Comparison of ENCODE assay signal across 1 cellular context in the genomic region with DNA sequence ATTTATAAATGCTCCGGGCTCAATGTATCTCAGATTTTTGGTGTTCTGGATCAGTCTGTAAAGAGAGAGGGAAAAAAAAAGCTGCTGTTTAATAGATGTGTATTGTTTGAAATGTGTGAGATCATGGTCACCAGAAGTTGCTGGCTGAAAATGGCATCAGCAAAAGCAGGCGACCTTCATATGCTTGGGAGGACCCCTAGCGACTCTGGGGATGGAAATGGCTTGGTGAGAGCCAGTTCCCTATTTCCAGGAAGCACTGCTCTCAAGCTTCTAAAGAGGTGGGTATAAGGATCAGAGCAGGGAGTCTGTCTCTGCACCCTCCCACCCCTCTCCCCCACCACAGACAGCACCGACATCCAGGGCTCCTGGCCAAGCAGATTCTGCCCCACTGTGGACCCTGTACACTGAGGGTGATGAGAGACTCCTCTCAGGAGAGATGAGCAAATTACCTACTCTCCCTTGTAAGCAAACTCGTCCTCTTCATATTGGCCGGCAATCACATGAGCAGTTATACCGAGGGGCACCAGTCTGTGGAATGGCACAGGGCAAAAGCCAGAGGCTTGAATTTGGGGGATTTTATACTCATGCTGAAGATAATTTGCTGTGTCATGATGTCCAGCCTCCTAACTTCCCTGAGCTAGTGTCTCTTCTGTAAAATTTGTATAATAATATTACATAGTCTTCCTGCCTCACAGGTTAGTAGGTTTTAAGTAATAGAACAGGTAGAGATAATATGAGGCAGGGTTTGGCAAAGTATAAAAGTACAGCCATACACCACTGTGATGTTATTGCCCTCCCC.
TF ChIP-seq lines count a peak whose summit lies in the region.

No MANE protein-coding gene starts in this region.

TF ChIP-seq in GM23338, 12 proteins besides CTCF, POLR2A, EP300 and RAD21 (continued from another document):
- TF ChIP-seq REST (IDR thresholded peaks at IDR 0.05; ENCODE audit: unreplicated experiment): no peak
- TF ChIP-seq NANOG (IDR thresholded peaks at IDR 0.05; ENCODE audit: borderline replicate concordance): no peak
- TF ChIP-seq EZH2 (IDR thresholded peaks at IDR 0.05; ENCODE audit: low read depth, unreplicated experiment): no peak
- no peak for TF ChIP-seq POLR2AphosphoS5 (IDR thresholded peaks at IDR 0.05; ENCODE audit: low read depth)
- no peak for TF ChIP-seq ZNF114 (CRISPR knock-in tag; IDR thresholded peaks at IDR 0.05)
- TF ChIP-seq, protein P1, sequence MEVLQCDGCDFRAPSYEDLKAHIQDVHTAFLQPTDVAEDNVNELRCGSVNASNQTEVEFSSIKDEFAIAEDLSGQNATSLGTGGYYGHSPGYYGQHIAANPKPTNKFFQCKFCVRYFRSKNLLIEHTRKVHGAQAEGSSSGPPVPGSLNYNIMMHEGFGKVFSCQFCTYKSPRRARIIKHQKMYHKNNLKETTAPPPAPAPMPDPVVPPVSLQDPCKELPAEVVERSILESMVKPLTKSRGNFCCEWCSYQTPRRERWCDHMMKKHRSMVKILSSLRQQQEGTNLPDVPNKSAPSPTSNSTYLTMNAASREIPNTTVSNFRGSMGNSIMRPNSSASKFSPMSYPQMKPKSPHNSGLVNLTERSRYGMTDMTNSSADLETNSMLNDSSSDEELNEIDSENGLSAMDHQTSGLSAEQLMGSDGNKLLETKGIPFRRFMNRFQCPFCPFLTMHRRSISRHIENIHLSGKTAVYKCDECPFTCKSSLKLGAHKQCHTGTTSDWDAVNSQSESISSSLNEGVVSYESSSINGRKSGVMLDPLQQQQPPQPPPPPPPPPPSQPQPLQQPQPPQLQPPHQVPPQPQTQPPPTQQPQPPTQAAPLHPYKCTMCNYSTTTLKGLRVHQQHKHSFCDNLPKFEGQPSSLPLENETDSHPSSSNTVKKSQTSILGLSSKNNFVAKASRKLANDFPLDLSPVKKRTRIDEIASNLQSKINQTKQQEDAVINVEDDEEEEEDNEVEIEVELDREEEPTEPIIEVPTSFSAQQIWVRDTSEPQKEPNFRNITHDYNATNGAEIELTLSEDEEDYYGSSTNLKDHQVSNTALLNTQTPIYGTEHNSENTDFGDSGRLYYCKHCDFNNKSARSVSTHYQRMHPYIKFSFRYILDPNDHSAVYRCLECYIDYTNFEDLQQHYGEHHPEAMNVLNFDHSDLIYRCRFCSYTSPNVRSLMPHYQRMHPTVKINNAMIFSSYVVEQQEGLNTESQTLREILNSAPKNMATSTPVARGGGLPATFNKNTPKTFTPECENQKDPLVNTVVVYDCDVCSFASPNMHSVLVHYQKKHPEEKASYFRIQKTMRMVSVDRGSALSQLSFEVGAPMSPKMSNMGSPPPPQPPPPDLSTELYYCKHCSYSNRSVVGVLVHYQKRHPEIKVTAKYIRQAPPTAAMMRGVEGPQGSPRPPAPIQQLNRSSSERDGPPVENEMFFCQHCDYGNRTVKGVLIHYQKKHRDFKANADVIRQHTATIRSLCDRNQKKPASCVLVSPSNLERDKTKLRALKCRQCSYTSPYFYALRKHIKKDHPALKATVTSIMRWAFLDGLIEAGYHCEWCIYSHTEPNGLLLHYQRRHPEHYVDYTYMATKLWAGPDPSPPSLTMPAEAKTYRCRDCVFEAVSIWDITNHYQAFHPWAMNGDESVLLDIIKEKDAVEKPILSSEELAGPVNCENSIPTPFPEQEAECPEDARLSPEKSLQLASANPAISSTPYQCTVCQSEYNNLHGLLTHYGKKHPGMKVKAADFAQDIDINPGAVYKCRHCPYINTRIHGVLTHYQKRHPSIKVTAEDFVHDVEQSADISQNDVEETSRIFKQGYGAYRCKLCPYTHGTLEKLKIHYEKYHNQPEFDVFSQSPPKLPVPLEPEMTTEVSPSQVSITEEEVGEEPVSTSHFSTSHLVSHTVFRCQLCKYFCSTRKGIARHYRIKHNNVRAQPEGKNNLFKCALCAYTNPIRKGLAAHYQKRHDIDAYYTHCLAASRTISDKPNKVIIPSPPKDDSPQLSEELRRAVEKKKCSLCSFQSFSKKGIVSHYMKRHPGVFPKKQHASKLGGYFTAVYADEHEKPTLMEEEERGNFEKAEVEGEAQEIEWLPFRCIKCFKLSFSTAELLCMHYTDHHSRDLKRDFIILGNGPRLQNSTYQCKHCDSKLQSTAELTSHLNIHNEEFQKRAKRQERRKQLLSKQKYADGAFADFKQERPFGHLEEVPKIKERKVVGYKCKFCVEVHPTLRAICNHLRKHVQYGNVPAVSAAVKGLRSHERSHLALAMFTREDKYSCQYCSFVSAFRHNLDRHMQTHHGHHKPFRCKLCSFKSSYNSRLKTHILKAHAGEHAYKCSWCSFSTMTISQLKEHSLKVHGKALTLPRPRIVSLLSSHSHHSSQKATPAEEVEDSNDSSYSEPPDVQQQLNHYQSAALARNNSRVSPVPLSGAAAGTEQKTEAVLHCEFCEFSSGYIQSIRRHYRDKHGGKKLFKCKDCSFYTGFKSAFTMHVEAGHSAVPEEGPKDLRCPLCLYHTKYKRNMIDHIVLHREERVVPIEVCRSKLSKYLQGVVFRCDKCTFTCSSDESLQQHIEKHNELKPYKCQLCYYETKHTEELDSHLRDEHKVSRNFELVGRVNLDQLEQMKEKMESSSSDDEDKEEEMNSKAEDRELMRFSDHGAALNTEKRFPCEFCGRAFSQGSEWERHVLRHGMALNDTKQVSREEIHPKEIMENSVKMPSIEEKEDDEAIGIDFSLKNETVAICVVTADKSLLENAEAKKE (CRISPR knock-in tag; IDR thresholded peaks at IDR 0.05): no peak
- no peak for TF ChIP-seq CREB1 (CRISPR knock-in tag; IDR thresholded peaks at IDR 0.05; ENCODE audit: low read depth)
- no peak for TF ChIP-seq ETS1 (IDR thresholded peaks at IDR 0.05)
- no peak for TF ChIP-seq STAT1 (IDR thresholded peaks at IDR 0.05; ENCODE audit: unreplicated experiment)
